9 cellular contexts compared by ENCODE assay signal in the genomic region with DNA sequence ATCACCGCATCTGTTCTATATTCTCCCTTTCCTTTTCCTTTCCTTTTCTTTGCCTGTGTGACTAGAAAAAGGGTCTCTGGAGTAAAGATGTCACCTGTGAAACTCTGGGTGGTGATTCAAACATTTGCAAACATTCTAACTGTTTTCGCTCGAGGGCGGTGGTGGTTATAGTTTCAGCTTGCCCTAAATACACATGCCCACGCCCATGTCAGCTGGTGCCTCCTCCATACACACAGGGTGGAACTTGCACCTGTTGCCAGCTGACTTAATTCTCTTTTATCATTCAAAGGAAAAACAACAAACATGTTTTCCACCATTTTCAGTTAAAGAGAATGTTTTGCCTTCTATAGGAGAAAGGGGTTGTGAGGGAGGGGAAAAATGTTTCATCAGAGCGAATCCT.
DNase-seq lines count a peak whose midpoint lies in the region; ATAC-seq and TF ChIP-seq lines count a peak whose summit lies in the region.
"Had no signal": no experiment of that assay in that cellular context is flagged by ENCODE, and none has a peak within 500 bp of the region (broad histone marks: within the 10 kb centered on the region; RNA-seq: fewer than 3 reads in every experiment).

No MANE protein-coding gene starts in this region.

- H3K4me1 ChIP-seq in mucosa of rectum (ENCODE audit: control insufficient read depth in 2 of 2, insufficient read depth in 2 of 2, low read length in 2 of 2) (peaks cover 0 to 8% of the 10 kb centered on the region in 2 donors), esophagus squamous epithelium (peaks cover 0 to 41% (median 3%) of the 10 kb centered on the region in 3 donors)

- no peak for TF ChIP-seq CTCF in esophagus squamous epithelium (IDR thresholded peaks at IDR 0.05)

- peak overlapping the region; percentile 54 to 63 for H3K27ac ChIP-seq in mucosa of rectum (ENCODE audit: low read depth in 2 of 2, low read length in 2 of 2)
- no peak overlapping the region for H3K27ac ChIP-seq in esophagus squamous epithelium

- intact Hi-C loops in esophagus squamous epithelium (cut with DNase I) (no loop called here), head of caudate nucleus (cut with DNase I) (no loop called here)

- no peak for TF ChIP-seq POLR2A in esophagus squamous epithelium (IDR thresholded peaks at IDR 0.05)

- H3K36me3 ChIP-seq in mucosa of rectum (ENCODE audit: control insufficient read depth in 2 of 2, insufficient read depth in 2 of 2, low read length in 2 of 2) (no peaks in the 10 kb centered on the region), esophagus squamous epithelium (no peaks in the 10 kb centered on the region)

- ATAC-seq in GM18858 (IDR thresholded peaks at IDR 0.05; ENCODE audit: unreplicated experiment), result peak; percentile 42
- peak; percentile 36 for ATAC-seq in HG02884 (IDR thresholded peaks at IDR 0.05; ENCODE audit: unreplicated experiment)

- H3K27me3 ChIP-seq in mucosa of rectum (ENCODE audit: control insufficient read depth in 2 of 2, insufficient read depth in 2 of 2, low read length in 2 of 2) (no peaks in the 10 kb centered on the region), esophagus squamous epithelium (no peaks in the 10 kb centered on the region)

- peak overlapping the region in 1 of 2 donors; percentile 14 for H3K4me3 ChIP-seq in mucosa of rectum (ENCODE audit: low read length in 2 of 2)
- H3K4me3 ChIP-seq in esophagus squamous epithelium, result no peak overlapping the region
- H3K4me3 ChIP-seq: lung had no signal

- 32 to 35% methylated on average over 6 of the region's 6 CpGs for WGBS in esophagus squamous epithelium, 2 donors

- DNase-seq in T-helper 1 cell (peak in 3 of 5 donors; percentile 17 to 74 (median 22)), SW 1271 (lab: John Stamatoyannopoulos, UW) (no peak), retina (no peak), esophagus squamous epithelium (lab: John Stamatoyannopoulos, UW) (no peak), head of caudate nucleus (no peak)

- no peaks in the 10 kb centered on the region for H3K9me3 ChIP-seq in mucosa of rectum (ENCODE audit: control insufficient read depth in 2 of 2, low read length in 2 of 2)
- no peaks in the 10 kb centered on the region for H3K9me3 ChIP-seq in esophagus squamous epithelium

- H3K9ac ChIP-seq in mucosa of rectum (ENCODE audit: low read depth in 1 of 2, low read length in 2 of 2), result no peak overlapping the region

Comparison
In these comparisons a context has a peak if more than half of its experiments do, and no peak if none do; other contexts are left out.
1. DNase-seq: peak in T-helper 1 cell (3 of 5); none in SW 1271 (0 of 2), retina (single experiment), esophagus squamous epithelium (single experiment) and head of caudate nucleus (0 of 42).
2. H3K27ac ChIP-seq: peak in mucosa of rectum (2 of 2); none in esophagus squamous epithelium (0 of 4).